In genomic region chr1:52032785-52033131, GRCh38 we compare ENCODE assay signal across 8 cellular contexts. TPM values are rescaled to one million over a fixed set of nuclear protein-coding genes. Genes with fewer than 3 reads are reported as not detected.
DNase-seq lines count a peak whose midpoint lies in the region; ATAC-seq lines count a peak whose summit lies in the region.

No MANE protein-coding gene starts in this region.

- in situ Hi-C loops in KBM-7 (cut with MboI; ENCODE audit: low pct_unique_long_range_greater_than_20kb, low sequenced_read_pairs), result no loop called here

- peak overlapping the region; percentile 86 to 96 (median 93) for H3K4me3 Mint-ChIP-seq in CD4-positive, alpha-beta memory T cell
- H3K4me3 Mint-ChIP-seq in activated T-cell treated with anti-CD3 and anti-CD28 coated beads, Interleukin-2, amount 50 U/mL, for 72 hours, result peak overlapping the region; percentile 93 to 98

- peaks cover 11 to 30% of the 10 kb centered on the region in 2 donors for H3K36me3 Mint-ChIP-seq in CD4-positive, alpha-beta memory T cell
- peaks cover 3 to 4% of the 10 kb centered on the region in 2 donors for H3K36me3 Mint-ChIP-seq in activated T-cell treated with anti-CD3 and anti-CD28 coated beads, Interleukin-2, amount 50 U/mL, for 72 hours (ENCODE audit: insufficient read depth in 2 of 2)

- CTCF ChIA-PET in CD4-positive, alpha-beta memory T cell (lab: Charles Lee; ENCODE audit: partially characterized antibody), result no interaction called here

- H3K4me1 ChIP-seq in CD4-positive, alpha-beta memory T cell (ENCODE audit: insufficient read depth, low read length), result peaks cover 33% of the 10 kb centered on the region

- H3K9me3 ChIP-seq in CD4-positive, alpha-beta memory T cell (ENCODE audit: control insufficient read depth in 1 of 2, low read length in 2 of 2), result no peaks in the 10 kb centered on the region

- H3K27ac ChIP-seq in CD4-positive, alpha-beta memory T cell (ENCODE audit: low read depth, low read length), result peak overlapping the region; percentile 81

- POLR2A ChIA-PET in CD4-positive, alpha-beta memory T cell (lab: Charles Lee; ENCODE audit: partially characterized antibody), result interaction anchor here (0.5 to 2.1 kb wide), 9 partner anchors 12 to 697 kb away, joined by 3 to 67 read pairs (median 5); partner anchors contain the start of genes BTF3L4, CC2D1B, NRDC and ORC1

- H3K36me3 ChIP-seq in CD4-positive, alpha-beta memory T cell (ENCODE audit: insufficient read depth, low read length), result no peaks in the 10 kb centered on the region

- intact Hi-C loops in CD4-positive, alpha-beta memory T cell (cut with micrococcal nuclease), result loop anchor here (1.0 to 5.0 kb wide), 4 partner anchors 24 to 670 kb away; partner anchors contain the start of genes BTF3L4, CC2D1B and NRDC

- ATAC-seq in GM19351 (IDR thresholded peaks at IDR 0.05; ENCODE audit: unreplicated experiment) (peak; percentile 32), HG02623 (IDR thresholded peaks at IDR 0.05; ENCODE audit: unreplicated experiment) (no peak)
- ATAC-seq in activated T-cell treated with anti-CD3 and anti-CD28 coated beads, Interleukin-2, amount 50 U/mL, for 72 hours (replicated peaks in 1 of 2), result peak; percentile 8 to 29

- peak in 2 of 5 donors; percentile 6 to 21 for DNase-seq in CD4-positive, alpha-beta memory T cell
- peak; percentile 28 for DNase-seq in KBM-7
- peak; percentile 23 to 42 for DNase-seq in activated T-cell treated with anti-CD3 and anti-CD28 coated beads, Interleukin-2, amount 50 U/mL, for 72 hours
- peak; percentile 25 for DNase-seq in germinal center (ENCODE audit: low spot score)
- peak; percentile 13 for DNase-seq in occipital lobe (lab: John Stamatoyannopoulos, UW)
- DNase-seq in GM19238 (ENCODE audit: insufficient read length, low spot score), result no peak

- H3K4me3 ChIP-seq in CD4-positive, alpha-beta memory T cell (ENCODE audit: low read length in 2 of 2), result peak overlapping the region; percentile 80 to 88

- H3K4me1 Mint-ChIP-seq in CD4-positive, alpha-beta memory T cell, result peaks cover 31 to 49% (median 35%) of the 10 kb centered on the region in 4 donors
- H3K4me1 Mint-ChIP-seq in activated T-cell treated with anti-CD3 and anti-CD28 coated beads, Interleukin-2, amount 50 U/mL, for 72 hours (ENCODE audit: low read depth), result peaks cover 39% of the 10 kb centered on the region

- no peaks in the 10 kb centered on the region for H3K27me3 ChIP-seq in CD4-positive, alpha-beta memory T cell (ENCODE audit: insufficient read depth, low read length)

- no peaks in the 10 kb centered on the region for H3K9me3 Mint-ChIP-seq in CD4-positive, alpha-beta memory T cell
- no peaks in the 10 kb centered on the region for H3K9me3 Mint-ChIP-seq in activated T-cell treated with anti-CD3 and anti-CD28 coated beads, Interleukin-2, amount 50 U/mL, for 72 hours

- H3K27ac Mint-ChIP-seq in CD4-positive, alpha-beta memory T cell, result peak overlapping the region; percentile 95 to 99 (median 96)
- H3K27ac Mint-ChIP-seq in activated T-cell treated with anti-CD3 and anti-CD28 coated beads, Interleukin-2, amount 50 U/mL, for 72 hours, result peak overlapping the region; percentile 94

- no peaks in the 10 kb centered on the region for H3K27me3 Mint-ChIP-seq in CD4-positive, alpha-beta memory T cell
- no peaks in the 10 kb centered on the region for H3K27me3 Mint-ChIP-seq in activated T-cell treated with anti-CD3 and anti-CD28 coated beads, Interleukin-2, amount 50 U/mL, for 72 hours (ENCODE audit: low read depth)

RNA-seq across cellular contexts. Expression of gene KTI12, which starts 0.9 kb away (rescaled TPM):
- total RNA-seq in CD4-positive, alpha-beta memory T cell, result 10 to 100 TPM; 14.0 to 15.6 TPM
- polyA plus RNA-seq in CD4-positive, alpha-beta memory T cell, result 10 to 100 TPM; 26.6 to 43.5 TPM
- 10 to 100 TPM; 10.7 to 12.9 TPM for total RNA-seq in activated T-cell treated with anti-CD3 and anti-CD28 coated beads, Interleukin-2, amount 50 U/mL, for 72 hours
- 10.5 TPM for total RNA-seq in occipital lobe

RNA-seq across cellular contexts. Expression of gene TXNDC12, which starts 22.2 kb away (rescaled TPM):
- 10 to 100 TPM; 39.9 to 41.3 TPM for total RNA-seq in CD4-positive, alpha-beta memory T cell
- 100 to 1,000 TPM in 1 of 2 donors, 10 to 100 TPM in 1; 78.8 to 111 TPM for polyA plus RNA-seq in CD4-positive, alpha-beta memory T cell
- total RNA-seq in activated T-cell treated with anti-CD3 and anti-CD28 coated beads, Interleukin-2, amount 50 U/mL, for 72 hours, result 10 to 100 TPM; 50.5 to 54.2 TPM
- total RNA-seq in occipital lobe, result 15.3 TPM

RNA-seq across cellular contexts. Expression of gene BTF3L4, which starts 23.3 kb away (rescaled TPM):
- 10 to 100 TPM; 30.4 to 34.6 TPM for total RNA-seq in CD4-positive, alpha-beta memory T cell
- polyA plus RNA-seq in CD4-positive, alpha-beta memory T cell, result 10 to 100 TPM; 60.7 to 91.2 TPM
- 10 to 100 TPM; 28.3 to 32.3 TPM for total RNA-seq in activated T-cell treated with anti-CD3 and anti-CD28 coated beads, Interleukin-2, amount 50 U/mL, for 72 hours
- total RNA-seq in occipital lobe, result 178 TPM

RNA-seq across cellular contexts. Expression of gene RAB3B, which starts 42.3 kb away (rescaled TPM):
- total RNA-seq in CD4-positive, alpha-beta memory T cell, result under 1 TPM; 0.06 TPM
- not detected for polyA plus RNA-seq in CD4-positive, alpha-beta memory T cell
- total RNA-seq in activated T-cell treated with anti-CD3 and anti-CD28 coated beads, Interleukin-2, amount 50 U/mL, for 72 hours, result under 1 TPM; 0.09 to 0.12 TPM
- 8.4 TPM for total RNA-seq in occipital lobe
